In genomic region chr16:74929636-74930035, GRCh38 we compare ENCODE assay signal across 35 cellular contexts.
"Had no signal": no experiment of that assay in that cellular context is flagged by ENCODE, and none has a peak within 500 bp of the region (broad histone marks: within the 10 kb centered on the region; RNA-seq: fewer than 3 reads in every experiment).

No MANE protein-coding gene starts in this region.

- DNase-seq: MG63, MM.1S, MV-4-11, NCI-H1048, NCI-H1092, NCI-H1092 treated with DMSO at 0.1 percent for 48 hours, NCI-H1105, NCI-H1105 treated with DMSO at 0.1 percent for 48 hours, NCI-H1417, NCI-H1417 treated with DMSO at 0.1 percent for 48 hours, NCI-H1436, NCI-H1436 treated with DMSO at 0.1 percent for 48 hours, NCI-H146, NCI-H1694, NCI-H1694 treated with DMSO at 0.1 percent for 48 hours, NCI-H187, NCI-H187 treated with DMSO at 0.1 percent for 48 hours, NCI-H1930, NCI-H2029, NCI-H2029 treated with DMSO at 0.1 percent for 48 hours, NCI-H2081, NCI-H2081 treated with DMSO at 0.1 percent for 48 hours, NCI-H2107, NCI-H2171, NCI-H2171 treated with DMSO at 0.1 percent for 48 hours, NCI-H2227 treated with DMSO at 0.1 percent for 48 hours, NCI-H226, NCI-H345, NCI-H446, NCI-H446 treated with DMSO at 0.1 percent for 48 hours, NCI-H510A, NCI-H510A treated with DMSO at 0.1 percent for 48 hours, NCI-H524, NCI-H524 treated with DMSO at 0.1 percent for 48 hours, NCI-H526 had no signal

- H3K4me3 ChIP-seq: MG63 had no signal

- H3K36me3 ChIP-seq: MG63 had no signal

- H3K27me3 ChIP-seq: MG63 had no signal

- H3K9me3 ChIP-seq: MG63 had no signal
